Comparison of ENCODE assay signal across 8 cellular contexts in genomic region chr18:47930844-47931706, GRCh38. TPM values are rescaled to one million over a fixed set of nuclear protein-coding genes. Genes with fewer than 3 reads are reported as not detected.
DNase-seq lines count a peak whose midpoint lies in the region; ATAC-seq and TF ChIP-seq lines count a peak whose summit lies in the region.

No MANE protein-coding gene starts in this region.

- DNase-seq in NCI-H1694 treated with DMSO at 0.1 percent for 48 hours (lab: John Stamatoyannopoulos, UW) (peak; percentile 84), T-helper 17 cell (peak; percentile 92 to 93 (median 93)), anterior cingulate cortex (lab: John Stamatoyannopoulos, UW) (peak; percentile 73 to 98 (median 95)), right cardiac atrium (peak; percentile 98 to 99 (median 99)), putamen (ENCODE audit: low spot score) (peak; percentile 97), vagina (ENCODE audit: extremely low spot score in 2 of 2) (peak in 1 of 2 donors; percentile 97)

- H3K4me3 ChIP-seq in right cardiac atrium (ENCODE audit: low read length) (peak overlapping the region; percentile 85), vagina (peak overlapping the region; percentile 61 to 89)

- H3K27me3 ChIP-seq in right cardiac atrium (ENCODE audit: control insufficient read depth, insufficient read depth) (no peaks in the 10 kb centered on the region), vagina (no peaks in the 10 kb centered on the region)

- H3K9me3 ChIP-seq in T-helper 17 cell (ENCODE audit: control insufficient read depth, low read length, poor library complexity, severe bottlenecking) = no peaks in the 10 kb centered on the region
- no peaks in the 10 kb centered on the region for H3K9me3 ChIP-seq in right cardiac atrium (ENCODE audit: control insufficient read depth, low read length)
- no peaks in the 10 kb centered on the region for H3K9me3 ChIP-seq in vagina

- no peaks in the 10 kb centered on the region for H3K36me3 ChIP-seq in vagina

- peak overlapping the region; percentile 93 for H3K27ac Mint-ChIP-seq in T-helper 17 cell

- peak in 1 of 2 donors; percentile 37 for TF ChIP-seq POLR2A in vagina (IDR thresholded peaks at IDR 0.05)

- ATAC-seq in GM18499 (IDR thresholded peaks at IDR 0.05; ENCODE audit: insufficient read depth, unreplicated experiment) (peak; percentile 58), HG02938 (IDR thresholded peaks at IDR 0.05; ENCODE audit: unreplicated experiment) (peak; percentile 86), T-helper 17 cell (peak; percentile 84), right cardiac atrium (peak; percentile 96)

- H3K4me1 ChIP-seq in right cardiac atrium (ENCODE audit: control insufficient read depth, insufficient read depth, low read length) (no peaks in the 10 kb centered on the region), vagina (peaks cover 35% of the 10 kb centered on the region)

- WGBS in right cardiac atrium = 1% methylated on average over 122 of the region's 122 CpGs

- peaks cover 41% of the 10 kb centered on the region for H3K4me1 Mint-ChIP-seq in T-helper 17 cell

- no peak for TF ChIP-seq CTCF in vagina (IDR thresholded peaks at IDR 0.05)

- intact Hi-C loops in right cardiac atrium (cut with DNase I) (no loop called here), vagina (cut with DNase I) (no loop called here)

- H3K36me3 Mint-ChIP-seq in T-helper 17 cell (ENCODE audit: low read depth) = no peaks in the 10 kb centered on the region

- peak overlapping the region; percentile 82 for H3K4me3 Mint-ChIP-seq in T-helper 17 cell

- peak overlapping the region; percentile 89 for H3K27ac ChIP-seq in right cardiac atrium (ENCODE audit: low read length)
- H3K27ac ChIP-seq in vagina = peak overlapping the region; percentile 97

- no peaks in the 10 kb centered on the region for H3K27me3 Mint-ChIP-seq in T-helper 17 cell

RNA-seq across cellular contexts. Expression of gene SMAD2, which starts 0.6 kb away (rescaled TPM):
- total RNA-seq in T-helper 17 cell = 100 to 1,000 TPM; 108 to 114 TPM
- total RNA-seq in right cardiac atrium = 100 to 1,000 TPM in 1 of 4 donors, 10 to 100 TPM in 3; 94.1 to 114 (median 97.4) TPM
- polyA plus RNA-seq in right cardiac atrium = 30.7 TPM
- 28.5 TPM for total RNA-seq in vagina
